In the genomic region with DNA sequence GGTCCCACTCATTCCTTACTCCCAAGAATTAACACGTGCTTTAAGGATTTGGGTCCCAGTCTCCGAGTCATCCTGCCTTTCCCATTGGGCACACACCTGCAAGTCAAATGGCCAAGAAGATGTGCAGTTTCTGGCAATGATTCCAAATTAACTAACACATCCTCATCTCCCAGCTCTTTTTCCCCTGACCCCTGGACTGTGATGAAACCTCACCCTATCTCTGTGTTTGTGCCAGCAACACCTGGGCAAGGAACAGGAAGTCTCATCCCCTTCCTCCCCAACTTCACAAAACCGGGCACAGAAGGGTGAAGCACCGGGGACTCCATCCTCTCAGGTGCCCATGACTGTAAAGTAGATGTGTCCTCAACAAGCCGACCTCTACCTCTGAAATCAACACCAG, we compare ENCODE assay signal across 28 cellular contexts. TPM values are rescaled to one million over a fixed set of nuclear protein-coding genes. Genes with fewer than 3 reads are reported as not detected.
DNase-seq lines count a peak whose midpoint lies in the region; ATAC-seq, FAIRE-seq and TF ChIP-seq lines count a peak whose summit lies in the region.
"Had no signal": no experiment of that assay in that cellular context is flagged by ENCODE, and none has a peak within 500 bp of the region (broad histone marks: within the 10 kb centered on the region; RNA-seq: fewer than 3 reads in every experiment).

No MANE protein-coding gene starts in this region.

- TF ChIP-seq RAD21 in liver (IDR thresholded peaks at IDR 0.05) (no peak), HepG2 (CRISPR knock-in tag; IDR thresholded peaks at IDR 0.05) (no peak)

- DNase-seq in HepG2 (ENCODE audit: low spot score) = no peak
- no peak for DNase-seq in bronchial epithelial cell (ENCODE audit: low read depth)
- DNase-seq in right lobe of liver = no peak
- no peak for DNase-seq in NCI-H1092 (lab: John Stamatoyannopoulos, UW)
- DNase-seq in NCI-H2227 (lab: John Stamatoyannopoulos, UW; ENCODE audit: unreplicated experiment) = no peak
- DNase-seq in NCI-H187 (lab: John Stamatoyannopoulos, UW) = no peak
- DNase-seq: 8988T; ACHN; BE2C; C1 segment of cervical spinal cord; CD4-positive, alpha-beta memory T cell; CD4-positive, CD25-positive, alpha-beta regulatory T cell; CD8-positive, alpha-beta memory T cell; COR-L47; DMS 273 treated with DMSO at 0.1 percent for 48 hours; DMS153; DMS53; DMS79; DND-41; EL; GDM1 had no signal

- H3K9ac ChIP-seq in liver (ENCODE audit: low read depth in 1 of 2, low read length in 2 of 2) (no peak overlapping the region), HepG2 (ENCODE audit: insufficient read depth, low read depth, low read length) (no peak overlapping the region)
- H3K9ac ChIP-seq: BLaER1 had no signal

- H3K27me3 ChIP-seq in liver (ENCODE audit: control insufficient read depth in 4 of 4, insufficient read depth in 4 of 4, low read length in 3 of 4) (no peaks in the 10 kb centered on the region), HepG2 (ENCODE audit: control insufficient read depth in 1 of 2, insufficient read depth in 2 of 2, low read length in 2 of 2) (no peaks in the 10 kb centered on the region), bronchial epithelial cell (ENCODE audit: control insufficient read depth, insufficient read depth, low read length) (no peaks in the 10 kb centered on the region), right lobe of liver (no peaks in the 10 kb centered on the region)
- H3K27me3 ChIP-seq: BE2C, BLaER1 had no signal

- in situ Hi-C loops in HepG2 (cut with HindIII; ENCODE audit: extremely low pct_ligation_motif_present, low pct_unique_long_range_greater_than_20kb) = no loop called here

- H3K27ac ChIP-seq in liver (ENCODE audit: low read depth in 1 of 2, low read length in 2 of 2) (no peak overlapping the region), HepG2 (ENCODE audit: extremely low read length, insufficient read depth, low read length) (no peak overlapping the region), right lobe of liver (no peak overlapping the region)
- H3K27ac ChIP-seq: BLaER1 had no signal

- POLR2A ChIA-PET in HepG2 (lab: Yijun Ruan, JAX) = no interaction called here

- TF ChIP-seq CTCF in liver (IDR thresholded peaks at IDR 0.05; ENCODE audit: low read depth, low read length, missing input control) (no peak), HepG2 (CRISPR knock-in tag; IDR thresholded peaks at IDR 0.05) (no peak), bronchial epithelial cell (IDR thresholded peaks at IDR 0.05; ENCODE audit: insufficient read depth, low read length, severe bottlenecking) (no peak), right lobe of liver (IDR thresholded peaks at IDR 0.05) (no peak)

- WGBS in liver = 74% methylated on average over 5 of the region's 5 CpGs
- WGBS in HepG2 (ENCODE audit: low lambda C conversion rate) = 0% methylated on average over 5 of the region's 5 CpGs
- 43% methylated on average over 5 of the region's 5 CpGs for WGBS in right lobe of liver (ENCODE audit: insufficient coverage, low coverage, low lambda C conversion rate, missing lambda C conversion rate)

- no peaks in the 10 kb centered on the region for H3K79me2 ChIP-seq in HepG2 (ENCODE audit: insufficient read depth, low read length)

- peaks cover 0 to 6% (median 4%) of the 10 kb centered on the region in 4 donors for H3K4me1 ChIP-seq in liver (ENCODE audit: control insufficient read depth in 4 of 4, insufficient read depth in 4 of 4, low read length in 3 of 4)
- H3K4me1 ChIP-seq in HepG2 (ENCODE audit: insufficient read depth, low read length) = no peaks in the 10 kb centered on the region
- no peaks in the 10 kb centered on the region for H3K4me1 ChIP-seq in right lobe of liver
- H3K4me1 ChIP-seq: BE2C, BLaER1 had no signal

- CTCF ChIA-PET in HepG2 (lab: Yijun Ruan, JAX; ENCODE audit: low intra/inter-chr PET ratio, low total read pairs) = no interaction called here

- no TSS peak for BruUV-seq in HepG2 (replicated peaks; lab: Mats Ljungman, UMichigan)

- H3K4me2 ChIP-seq in HepG2 (ENCODE audit: low read depth, low read length) = no peak overlapping the region
- H3K4me2 ChIP-seq: BLaER1 had no signal

- no peak for ATAC-seq in HepG2
- ATAC-seq in right lobe of liver = peak in 3 of 4 donors; percentile 20 to 64 (median 60)
- ATAC-seq: GM12878 had no signal

- TF ChIP-seq POLR2A in HepG2 (IDR thresholded peaks at IDR 0.05; ENCODE audit: insufficient read depth in 1 of 2, low read depth in 2 of 2, low read length in 2 of 2) (no peak), right lobe of liver (IDR thresholded peaks at IDR 0.05) (no peak)

- H3K9me3 ChIP-seq in liver (ENCODE audit: control insufficient read depth in 4 of 4, low read length in 3 of 4) (no peaks in the 10 kb centered on the region), HepG2 (ENCODE audit: low read length) (no peaks in the 10 kb centered on the region), right lobe of liver (no peaks in the 10 kb centered on the region)
- H3K9me3 ChIP-seq: BE2C, BLaER1 had no signal

- FAIRE-seq in HepG2 (lab: Jason Lieb, UNC) = no peak
- FAIRE-seq in bronchial epithelial cell (lab: Jason Lieb, UNC) = peak; percentile 88
- FAIRE-seq: A204.1, GM12892, GM18507 had no signal

- intact Hi-C loops in HepG2 (cut with micrococcal nuclease; ENCODE audit: unreplicated experiment) (no loop called here), right lobe of liver (cut with DNase I) (no loop called here)

- H4K20me1 ChIP-seq in HepG2 (ENCODE audit: insufficient read depth, low read length) = no peaks in the 10 kb centered on the region
- H4K20me1 ChIP-seq: BLaER1 had no signal

- no peak for TF ChIP-seq EP300 in HepG2 (IDR thresholded peaks at IDR 0.05; ENCODE audit: low read depth in 2 of 2, low read length in 2 of 2)
- TF ChIP-seq EP300 in HepG2 (CRISPR knock-in tag; IDR thresholded peaks at IDR 0.05; ENCODE audit: borderline replicate concordance) = no peak

- H3K4me3 ChIP-seq in liver (ENCODE audit: low read depth in 1 of 3, low read length in 3 of 3) (no peak overlapping the region), HepG2 (replicated peaks in 1 of 3; ENCODE audit: insufficient read depth in 1 of 3, low read depth in 2 of 3, low read length in 3 of 3) (no peak overlapping the region), bronchial epithelial cell (ENCODE audit: low read depth, low read length) (no peak overlapping the region), right lobe of liver (no peak overlapping the region)
- H3K4me3 ChIP-seq: BLaER1, GM12878 had no signal

- H2AFZ ChIP-seq in HepG2 (ENCODE audit: low read length) = no peak overlapping the region

- no peaks in the 10 kb centered on the region for H3K36me3 ChIP-seq in liver (ENCODE audit: control insufficient read depth in 4 of 4, insufficient read depth in 3 of 4, low read depth in 1 of 4, low read length in 3 of 4)
- H3K36me3 ChIP-seq in HepG2 (replicated peaks in 1 of 2; ENCODE audit: control insufficient read depth in 1 of 2, insufficient read depth in 2 of 2, low read length in 2 of 2) = no peaks in the 10 kb centered on the region
- no peaks in the 10 kb centered on the region for H3K36me3 ChIP-seq in bronchial epithelial cell (ENCODE audit: control insufficient read depth, insufficient read depth, low read length)
- no peaks in the 10 kb centered on the region for H3K36me3 ChIP-seq in right lobe of liver
- H3K36me3 ChIP-seq: BE2C, BLaER1 had no signal

TF ChIP-seq in liver, 16 proteins besides CTCF, POLR2A, EP300 and RAD21 (continues in another document):
- TF ChIP-seq RXRA (IDR thresholded peaks at IDR 0.05) (peak in 1 of 2 donors; percentile 10), HNF4G (IDR thresholded peaks at IDR 0.05) (no peak), YY1 (IDR thresholded peaks at IDR 0.05) (no peak), NR2F2 (IDR thresholded peaks at IDR 0.05) (no peak), GABPA (IDR thresholded peaks at IDR 0.05 in 1 of 2, conservative IDR thresholded peaks at IDR 0.05 in 1 of 2) (no peak)

TF ChIP-seq in HepG2, 621 proteins besides CTCF, POLR2A, EP300 and RAD21 (continues in another document):
- TF ChIP-seq FOXC1 (CRISPR knock-in tag; IDR thresholded peaks at IDR 0.05; ENCODE audit: borderline replicate concordance) (no peak), ZMYM2 (CRISPR knock-in tag; IDR thresholded peaks at IDR 0.05) (no peak), ZNF205 (CRISPR knock-in tag; IDR thresholded peaks at IDR 0.05) (no peak), DPF2 (CRISPR knock-in tag; IDR thresholded peaks at IDR 0.05; ENCODE audit: borderline replicate concordance, low read depth) (no peak), RFX5 (IDR thresholded peaks at IDR 0.05; ENCODE audit: low read depth, low read length) (no peak), GABPA (IDR thresholded peaks at IDR 0.05; ENCODE audit: low read depth, low read length) (no peak), GABPA (CRISPR knock-in tag; IDR thresholded peaks at IDR 0.05; ENCODE audit: low read depth) (no peak), ZNF777 (CRISPR knock-in tag; IDR thresholded peaks at IDR 0.05) (no peak)

RNA-seq across cellular contexts. Expression of a gene that starts 54.8 kb away (rescaled TPM):
- total RNA-seq in liver = 1 to 10 TPM in 1 of 2 donors, under 1 TPM in 1; 0.61 to 1.1 TPM
- polyA plus RNA-seq in liver = under 1 TPM; 0.04 to 0.21 TPM
- 0.01 and 0.04 TPM in 2 replicates for total RNA-seq in HepG2 (2016; rRNA removed; fragmentation: Illumina TruSeq; extraction: Trizol)
- not detected in 2 replicates for total RNA-seq in HepG2 (2016; cell fraction: cytosol; rRNA removed; fragmentation: Illumina TruSeq; extraction: Trizol; ENCODE audit: low read depth)
- 0.03 and 0.22 TPM in 2 replicates for total RNA-seq in HepG2 (2016; cell fraction: insoluble cytoplasmic fraction; rRNA removed; fragmentation: Illumina TruSeq; extraction: Trizol)
- under 0.01 and 0.03 TPM in 2 replicates for total RNA-seq in HepG2 (2016; cell fraction: membrane; rRNA removed; fragmentation: Illumina TruSeq; extraction: Trizol)
- 0.03 and 0.06 TPM in 2 replicates for total RNA-seq in HepG2 (2016; cell fraction: nucleus; rRNA removed; fragmentation: Illumina TruSeq; extraction: Trizol)
- polyA plus RNA-seq in HepG2 (2011; rRNA removed) = 0.01 TPM in 1 of 2 replicates, not detected in the other
- under 0.01 and 0.01 TPM in 2 replicates for polyA plus RNA-seq in HepG2 (2011; cell fraction: cytosol; rRNA removed)
- 0.02 TPM in 1 of 2 replicates, not detected in the other for polyA plus RNA-seq in HepG2 (2011; cell fraction: nucleus; rRNA removed)
- polyA plus RNA-seq in HepG2 (2012) = 0.01 TPM in 1 of 2 replicates, not detected in the other
- polyA plus RNA-seq in HepG2 (2016; cell fraction: cytosol; fragmentation: Illumina TruSeq; extraction: Trizol; ENCODE audit: low read depth) = 0.01 TPM in 1 of 2 replicates, not detected in the other
- polyA plus RNA-seq in HepG2 (2016; cell fraction: insoluble cytoplasmic fraction; fragmentation: Illumina TruSeq; extraction: Trizol; ENCODE audit: low read depth) = 0.02 TPM in 1 of 2 replicates, not detected in the other
- polyA plus RNA-seq in HepG2 (2016; cell fraction: membrane; fragmentation: Illumina TruSeq; extraction: Trizol; ENCODE audit: low read depth) = 0.01 TPM in 1 of 2 replicates, not detected in the other
- polyA plus RNA-seq in HepG2 (2016; cell fraction: nucleus; fragmentation: Illumina TruSeq; extraction: Trizol; ENCODE audit: insufficient read depth, low read depth) = 0.03 TPM in 1 of 2 replicates, not detected in the other
- polyA minus RNA-seq in HepG2 (2011; rRNA and poly(A)+ RNA removed; ENCODE audit: low replicate concordance) = not detected in 2 replicates
- polyA minus RNA-seq in HepG2 (2011; cell fraction: cytosol; rRNA and poly(A)+ RNA removed) = not detected in 2 replicates
- polyA minus RNA-seq in HepG2 (2011; cell fraction: nucleus; rRNA and poly(A)+ RNA removed) = not detected in 2 replicates
- total RNA-seq in bronchial epithelial cell = under 0.01 TPM in 2 replicates
- total RNA-seq in right lobe of liver = under 1 TPM; 0.17 to 0.90 (median 0.30) TPM
- polyA plus RNA-seq: CD14-positive monocyte; CD4-positive, CD25-positive, alpha-beta regulatory T cell; GM12878 had no signal
